Comparison of ENCODE assay signal across 25 cellular contexts in the genomic region with DNA sequence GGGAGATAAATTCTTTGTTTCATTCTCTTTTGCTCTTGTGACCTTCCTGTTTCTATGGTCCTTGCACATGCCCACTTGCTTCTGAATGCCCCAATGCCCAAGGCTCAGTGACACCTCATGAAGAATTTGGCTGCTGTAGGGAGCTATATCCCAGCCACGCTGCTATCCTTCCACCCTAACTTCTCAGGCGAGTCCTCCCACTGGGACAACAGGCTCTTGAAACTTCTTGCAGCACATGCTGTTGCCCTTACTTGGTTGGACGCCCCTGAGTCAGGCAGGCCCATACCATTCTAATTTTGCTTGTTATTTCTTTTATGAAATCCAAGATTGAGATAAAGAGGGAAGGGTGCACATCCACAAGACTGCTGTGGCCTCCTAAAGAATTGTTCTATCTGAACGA. TPM values are rescaled to one million over a fixed set of nuclear protein-coding genes. Genes with fewer than 3 reads are reported as not detected.
DNase-seq lines count a peak whose midpoint lies in the region; ATAC-seq, FAIRE-seq and TF ChIP-seq lines count a peak whose summit lies in the region.
"Had no signal": no experiment of that assay in that cellular context is flagged by ENCODE, and none has a peak within 500 bp of the region (broad histone marks: within the 10 kb centered on the region; RNA-seq: fewer than 3 reads in every experiment).

No MANE protein-coding gene starts in this region.

- H3K36me3 ChIP-seq in adipocyte (ENCODE audit: control insufficient read depth, insufficient read depth, low read length, severe bottlenecking) (peaks cover 7% of the 10 kb centered on the region), keratinocyte (ENCODE audit: control insufficient read depth in 2 of 2, extremely low read depth in 1 of 2, insufficient read depth in 2 of 2, low read length in 2 of 2) (peaks cover 0 to 18% of the 10 kb centered on the region in 2 experiments), tibial artery (no peaks in the 10 kb centered on the region)
- H3K36me3 ChIP-seq: BE2C, left ventricle myocardium inferior, uterus had no signal

- no peaks in the 10 kb centered on the region for H3K9me3 Mint-ChIP-seq in activated CD8-positive, alpha-beta T cell treated with anti-CD3 and anti-CD28 coated beads for 36 hours
- H3K9me3 Mint-ChIP-seq: activated B cell treated with CpG ODN at 0.5 μM for 24 hours; activated CD4-positive, alpha-beta memory T cell treated with anti-CD3 and anti-CD28 coated beads, Interleukin-2, amount 10 ng/mL, durations not matched to agents 7 days and 5 days had no signal

- TF ChIP-seq CTCF in keratinocyte (optimal IDR thresholded peaks at IDR 0.05 in 1 of 3, IDR thresholded peaks at IDR 0.05 in 1 of 3, conservative IDR thresholded peaks at IDR 0.05 in 1 of 3; ENCODE audit: extremely low read depth in 1 of 3, insufficient read depth in 2 of 3, low read length in 3 of 3) = no peak
- TF ChIP-seq CTCF in tibial artery (IDR thresholded peaks at IDR 0.05) = no peak
- TF ChIP-seq CTCF in activated CD8-positive, alpha-beta T cell treated with anti-CD3 and anti-CD28 coated beads for 36 hours (IDR thresholded peaks at IDR 0.05) = no peak

- no peak for FAIRE-seq in keratinocyte (lab: Jason Lieb, UNC)

- no peak overlapping the region for H3K4me3 ChIP-seq in adipocyte (ENCODE audit: low read length)
- no peak overlapping the region for H3K4me3 ChIP-seq in keratinocyte (ENCODE audit: control insufficient read depth in 2 of 3, extremely low read depth in 1 of 3, insufficient read depth in 2 of 3, low read depth in 1 of 3, low read length in 3 of 3)
- peak overlapping the region in 1 of 2 donors; percentile 15 for H3K4me3 ChIP-seq in tibial artery
- H3K4me3 ChIP-seq: left ventricle myocardium inferior, uterus had no signal

- H3K9me3 ChIP-seq in adipocyte (ENCODE audit: control insufficient read depth, low read length) (no peaks in the 10 kb centered on the region), keratinocyte (ENCODE audit: control insufficient read depth, low read depth, low read length) (no peaks in the 10 kb centered on the region), tibial artery (no peaks in the 10 kb centered on the region)
- H3K9me3 ChIP-seq: BE2C, left ventricle myocardium inferior, uterus had no signal

- H3K9ac ChIP-seq in adipocyte (ENCODE audit: low read length) (no peak overlapping the region), keratinocyte (ENCODE audit: control insufficient read depth, extremely low read depth, insufficient read depth, low read length) (no peak overlapping the region)

- no peak overlapping the region for H3K27ac Mint-ChIP-seq in activated CD8-positive, alpha-beta T cell treated with anti-CD3 and anti-CD28 coated beads for 36 hours
- H3K27ac Mint-ChIP-seq: activated B cell treated with CpG ODN at 0.5 μM for 24 hours; activated CD4-positive, alpha-beta memory T cell treated with anti-CD3 and anti-CD28 coated beads, Interleukin-2, amount 10 ng/mL, durations not matched to agents 7 days and 5 days; T-helper 17 cell had no signal

- peaks cover 70% of the 10 kb centered on the region for H3K4me1 ChIP-seq in adipocyte (ENCODE audit: control insufficient read depth, insufficient read depth, low read length)
- H3K4me1 ChIP-seq in keratinocyte (ENCODE audit: control insufficient read depth, extremely low read depth, insufficient read depth, low read length) = peaks cover 65% of the 10 kb centered on the region
- peaks cover 0 to 77% (median 6%) of the 10 kb centered on the region in 4 donors for H3K4me1 ChIP-seq in tibial artery
- H3K4me1 ChIP-seq: BE2C, left ventricle myocardium inferior, uterus had no signal

- peaks cover 84% of the 10 kb centered on the region for H3K79me2 ChIP-seq in keratinocyte (ENCODE audit: control insufficient read depth, insufficient read depth, low read length)

- CTCF ChIA-PET in activated CD8-positive, alpha-beta T cell treated with anti-CD3 and anti-CD28 coated beads for 36 hours (lab: Charles Lee) = no interaction called here

- DNase-seq in DMS79 (lab: John Stamatoyannopoulos, UW) (peak; percentile 6), DMS79 treated with DMSO at 0.1 percent for 48 hours (lab: John Stamatoyannopoulos, UW) (no peak), adipocyte (ENCODE audit: low read depth) (peak; percentile 60), keratinocyte (ENCODE audit: low read depth, low spot score) (no peak), tibial artery (no peak), midbrain (lab: John Stamatoyannopoulos, UW) (no peak), foreskin melanocyte (no peak)
- DNase-seq in activated CD8-positive, alpha-beta T cell treated with anti-CD3 and anti-CD28 coated beads for 36 hours = no peak
- DNase-seq: activated B cell treated with CpG ODN at 0.5 μM for 24 hours; activated CD4-positive, alpha-beta memory T cell treated with anti-CD3 and anti-CD28 coated beads, Interleukin-2, amount 10 ng/mL, durations not matched to agents 7 days and 5 days; activated naive CD4-positive, alpha-beta T cell; activated T-cell treated with anti-CD3 and anti-CD28 coated beads, Interleukin-2, amount 50 U/mL, for 1 hour; amniotic stem cell; BE2C; central memory CD4-positive, alpha-beta T cell; EL; glutamatergic neuron; left ventricle myocardium inferior; NCI-H2107; NCI-H526; stimulated activated CD4-positive, alpha-beta T cell treated with anti-CD3 and anti-CD28 coated beads, Interleukin-12 subunit alpha, Interleukin-12 subunit beta, amount 100 ng/mL, for 4 hours; T-helper 17 cell; uterus had no signal

- peak overlapping the region; percentile 3 for H3K4me2 ChIP-seq in keratinocyte (ENCODE audit: control insufficient read depth, extremely low read depth, insufficient read depth, low read depth, low read length)

- H3K4me3 Mint-ChIP-seq in activated CD8-positive, alpha-beta T cell treated with anti-CD3 and anti-CD28 coated beads for 36 hours = no peak overlapping the region
- H3K4me3 Mint-ChIP-seq: activated B cell treated with CpG ODN at 0.5 μM for 24 hours; activated CD4-positive, alpha-beta memory T cell treated with anti-CD3 and anti-CD28 coated beads, Interleukin-2, amount 10 ng/mL, durations not matched to agents 7 days and 5 days; T-helper 17 cell had no signal

- no peaks in the 10 kb centered on the region for H3K9me1 ChIP-seq in keratinocyte (ENCODE audit: control insufficient read depth, extremely low read depth, insufficient read depth, low read length)

- H3K36me3 Mint-ChIP-seq in activated CD8-positive, alpha-beta T cell treated with anti-CD3 and anti-CD28 coated beads for 36 hours (ENCODE audit: low read depth) = no peaks in the 10 kb centered on the region

- H2AFZ ChIP-seq in keratinocyte (ENCODE audit: control insufficient read depth, low read length) = no peak overlapping the region

- H4K20me1 ChIP-seq in keratinocyte (ENCODE audit: control insufficient read depth, extremely low read depth, insufficient read depth, low read length) = no peaks in the 10 kb centered on the region

- ATAC-seq in activated CD8-positive, alpha-beta T cell treated with anti-CD3 and anti-CD28 coated beads for 36 hours = no peak
- ATAC-seq: esophagus mucosa, T-helper 17 cell had no signal

- no peak overlapping the region for H3K27ac ChIP-seq in keratinocyte (ENCODE audit: control insufficient read depth, insufficient read depth, low read length)
- H3K27ac ChIP-seq in tibial artery = peak overlapping the region; percentile 63 to 72
- H3K27ac ChIP-seq: 22Rv1, left ventricle myocardium inferior, uterus had no signal

- H3K27me3 Mint-ChIP-seq in activated CD8-positive, alpha-beta T cell treated with anti-CD3 and anti-CD28 coated beads for 36 hours = peaks cover 3% of the 10 kb centered on the region
- H3K27me3 Mint-ChIP-seq: activated B cell treated with CpG ODN at 0.5 μM for 24 hours; activated CD4-positive, alpha-beta memory T cell treated with anti-CD3 and anti-CD28 coated beads, Interleukin-2, amount 10 ng/mL, durations not matched to agents 7 days and 5 days; T-helper 17 cell had no signal

- POLR2A ChIA-PET in activated CD8-positive, alpha-beta T cell treated with anti-CD3 and anti-CD28 coated beads for 36 hours (lab: Charles Lee) = no interaction called here

- H3K27me3 ChIP-seq in adipocyte (replicated peaks; ENCODE audit: control insufficient read depth, insufficient read depth, low read length) (no peaks in the 10 kb centered on the region), keratinocyte (ENCODE audit: control insufficient read depth, extremely low read depth, insufficient read depth, low read length) (no peaks in the 10 kb centered on the region), tibial artery (no peaks in the 10 kb centered on the region)
- H3K27me3 ChIP-seq: BE2C, uterus had no signal

- dilution Hi-C loops in keratinocyte (cut with MboI; ENCODE audit: extremely low pct_ligation_motif_present, low sequenced_read_pairs) = no loop called here

- H3K4me1 Mint-ChIP-seq in activated CD8-positive, alpha-beta T cell treated with anti-CD3 and anti-CD28 coated beads for 36 hours (ENCODE audit: low read depth) = no peaks in the 10 kb centered on the region
- H3K4me1 Mint-ChIP-seq: activated B cell treated with CpG ODN at 0.5 μM for 24 hours; activated CD4-positive, alpha-beta memory T cell treated with anti-CD3 and anti-CD28 coated beads, Interleukin-2, amount 10 ng/mL, durations not matched to agents 7 days and 5 days; T-helper 17 cell had no signal

- intact Hi-C loops in tibial artery (cut with DNase I; ENCODE audit: low total_unique reads) = no loop called here
- intact Hi-C loops in activated CD8-positive, alpha-beta T cell treated with anti-CD3 and anti-CD28 coated beads for 36 hours (cut with micrococcal nuclease) = no loop called here

RNA-seq across cellular contexts. Expression of a gene that starts 57.6 kb away (rescaled TPM):
- 0.18 TPM in 1 of 3 replicates, not detected in the others for polyA plus RNA-seq in keratinocyte
- polyA plus RNA-seq in keratinocyte (2011; ENCODE audit: low read depth) = not detected
- not detected in 2 replicates for polyA plus RNA-seq in keratinocyte (2011; cell fraction: cytosol; rRNA removed)
- polyA plus RNA-seq in keratinocyte (2011; cell fraction: nucleus; rRNA removed) = 0.49 and 0.75 TPM in 2 replicates
- not detected in 2 replicates for polyA plus RNA-seq in keratinocyte (2012; ENCODE audit: low replicate concordance)
- 2.0 to 11.3 TPM in 2 of 3 replicates, not detected in the other for polyA minus RNA-seq in keratinocyte
- polyA minus RNA-seq in keratinocyte (2011; cell fraction: cytosol; rRNA and poly(A)+ RNA removed) = not detected
- polyA minus RNA-seq in keratinocyte (2011; cell fraction: nucleus; rRNA and poly(A)+ RNA removed) = 5.9 and 9.7 TPM in 2 replicates
- not detected for total RNA-seq in activated CD8-positive, alpha-beta T cell treated with anti-CD3 and anti-CD28 coated beads for 36 hours
- total RNA-seq: activated B cell treated with CpG ODN at 0.5 μM for 24 hours; activated CD4-positive, alpha-beta memory T cell treated with anti-CD3 and anti-CD28 coated beads, Interleukin-2, amount 10 ng/mL, durations not matched to agents 7 days and 5 days; T-helper 17 cell had no signal

Comparison
In these comparisons a context has a peak if more than half of its experiments do, and no peak if none do; other contexts are left out.
1. DNase-seq: peak in DMS79 (single experiment) and adipocyte (single experiment); none in DMS79 treated with DMSO at 0.1 percent for 48 hours (single experiment), keratinocyte (single experiment), tibial artery (0 of 2), midbrain (single experiment), foreskin melanocyte (single experiment) and activated CD8-positive, alpha-beta T cell treated with anti-CD3 and anti-CD28 coated beads for 36 hours (single experiment).